31 cellular contexts compared by ENCODE assay signal in the genomic region with DNA sequence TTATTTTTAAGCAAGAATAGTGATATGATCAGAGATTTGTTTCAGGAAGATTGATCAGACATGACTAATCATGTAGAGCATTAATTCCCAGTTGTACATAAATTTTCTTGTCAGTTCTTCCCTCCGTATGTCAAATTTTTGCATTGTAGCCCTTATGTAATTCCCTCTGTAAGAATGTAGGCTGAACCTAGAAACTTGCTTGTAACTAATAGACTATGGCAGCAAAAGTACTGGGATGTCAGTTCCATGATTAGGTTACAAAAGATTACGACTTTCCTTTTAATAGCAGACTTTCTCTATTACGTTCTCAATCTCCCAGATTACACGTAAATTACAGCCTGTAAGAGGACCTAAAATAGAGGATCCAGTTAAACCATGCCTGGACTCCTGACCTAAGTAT.
"Had no signal": no experiment of that assay in that cellular context is flagged by ENCODE, and none has a peak within 500 bp of the region (broad histone marks: within the 10 kb centered on the region; RNA-seq: fewer than 3 reads in every experiment).

No MANE protein-coding gene starts in this region.

- H3K27ac ChIP-seq: adrenal gland, body of pancreas, brain microvascular endothelial cell, breast epithelium, cardiac muscle cell had no signal

- FAIRE-seq: astrocyte, bronchial epithelial cell had no signal

- H3K27me3 ChIP-seq: adrenal gland, body of pancreas, brain microvascular endothelial cell, breast epithelium, cardiac muscle cell had no signal

- H3K36me3 ChIP-seq: adrenal gland, brain microvascular endothelial cell, breast epithelium, cardiac muscle cell had no signal

- H3K4me1 ChIP-seq: adrenal gland, body of pancreas, breast epithelium had no signal

- DNase-seq: activated effector memory CD4-positive, alpha-beta T cell treated with anti-CD3 and anti-CD28 coated beads, Interleukin-2, amount 50 U/mL, for 16 hours; activated effector memory CD4-positive, alpha-beta T cell treated with Interleukin-2 at 50 U/mL for 16 hours; activated gamma-delta T cell; activated gamma-delta T cell treated with Interleukin-2 at 50 U/mL for 16 hours; activated naive CD4-positive, alpha-beta T cell; activated naive CD4-positive, alpha-beta T cell treated with anti-CD3 and anti-CD28 coated beads for 36 hours; activated naive CD4-positive, alpha-beta T cell treated with anti-CD3 and anti-CD28 coated beads, Interleukin-2, amount 10 ng/mL, durations not matched to agents 7 days and 5 days; activated naive CD4-positive, alpha-beta T cell treated with anti-CD3 and anti-CD28 coated beads, Interleukin-2, amount 50 U/mL, for 16 hours; activated naive CD4-positive, alpha-beta T cell treated with Interleukin-2 at 50 U/mL for 16 hours; activated naive CD8-positive, alpha-beta T cell treated with anti-CD3 and anti-CD28 coated beads for 36 hours; activated naive CD8-positive, alpha-beta T cell treated with anti-CD3 and anti-CD28 coated beads, Interleukin-2, amount 10 ng/mL, durations not matched to agents 7 days and 5 days; activated naive CD8-positive, alpha-beta T cell treated with anti-CD3 and anti-CD28 coated beads, Interleukin-2, amount 50 U/mL, for 24 hours; activated T-cell treated with anti-CD3 and anti-CD28 coated beads for 4 hours; activated T-cell treated with anti-CD3 and anti-CD28 coated beads, Interleukin-2, amount 50 U/mL, for 1 hour; activated T-cell treated with anti-CD3 and anti-CD28 coated beads, Interleukin-2, amount 50 U/mL, for 24 hours; activated T-cell treated with anti-CD3 and anti-CD28 coated beads, Interleukin-2, amount 50 U/mL, for 4 hours; activated T-cell treated with anti-CD3 and anti-CD28 coated beads, Interleukin-2, amount 50 U/mL, for 48 hours; activated T-cell treated with anti-CD3 and anti-CD28 coated beads, Interleukin-2, amount 50 U/mL, for 72 hours; adrenal gland; amniotic stem cell; amygdala; anterior cingulate cortex; aorta; body of pancreas; brain microvascular endothelial cell; central memory CD4-positive, alpha-beta T cell; cerebellar nuclear complex had no signal

- H3K4me3 ChIP-seq: adrenal gland, body of pancreas, breast epithelium, cardiac muscle cell had no signal

- H3K9me3 ChIP-seq: adrenal gland, body of pancreas, breast epithelium had no signal
